In the genomic region with DNA sequence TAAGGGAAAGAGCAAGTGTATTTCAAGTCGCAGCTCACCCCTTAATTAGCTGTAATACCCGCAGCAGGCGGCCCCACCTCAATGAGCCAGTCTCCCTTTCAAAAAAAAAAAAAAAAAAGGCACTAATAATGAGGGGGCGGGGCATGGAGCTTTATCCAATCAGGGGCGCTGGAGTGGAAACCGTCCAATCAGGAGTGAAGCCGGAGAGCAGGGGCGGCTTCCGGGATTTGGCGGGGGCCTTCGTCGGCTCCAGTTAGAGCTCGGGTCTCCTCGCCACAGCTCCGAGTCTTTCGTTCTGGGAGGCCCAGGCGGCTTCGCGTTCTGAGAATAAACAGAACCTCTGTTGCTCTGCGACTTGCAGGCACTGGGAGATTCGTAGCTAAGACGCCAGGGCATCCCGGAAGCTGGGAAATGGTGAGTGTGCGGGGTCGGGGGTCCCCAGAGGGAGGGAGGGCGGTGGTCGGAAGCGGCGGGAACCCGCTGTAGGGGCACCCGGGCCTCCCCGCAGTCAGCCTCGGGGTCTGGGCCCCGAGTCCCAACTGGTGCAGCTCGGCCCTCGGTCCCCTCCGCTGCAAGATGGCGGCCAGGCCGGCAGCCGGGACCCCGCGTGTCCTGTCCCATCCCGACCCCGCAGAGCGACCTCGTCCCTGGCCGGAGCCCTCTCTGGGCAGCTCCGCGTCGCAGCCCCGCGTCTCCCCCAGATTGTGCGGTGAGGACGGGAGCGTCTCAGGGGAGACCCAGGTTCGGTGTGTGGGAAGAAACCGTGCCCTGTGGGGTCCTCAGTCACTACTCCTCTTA, we compare ENCODE assay signal across 8 cellular contexts. TPM values are rescaled to one million over a fixed set of nuclear protein-coding genes. Genes with fewer than 3 reads are reported as not detected.
DNase-seq lines count a peak whose midpoint lies in the region; ATAC-seq and TF ChIP-seq lines count a peak whose summit lies in the region.

A gene (plus strand): TSS at position 252 of the 798 bp plus-strand sequence. CDS start 160 bp downstream, at position 412.

- H3K27ac Mint-ChIP-seq in GM23338 (peak within 1 kb of the TSS; percentile 97), neural progenitor cell (peak within 1 kb of the TSS; percentile 87)

- H3K9me3 Mint-ChIP-seq in GM23338 (no peaks in the 10 kb centered on the region; the same call in 2 of the 3 replicates), neural progenitor cell (peaks cover 28% of the 10 kb centered on the region)

- peak within 1 kb of the TSS; percentile 95 for H3K4me3 Mint-ChIP-seq in GM23338
- peak within 1 kb of the TSS; percentile 95 for H3K4me3 Mint-ChIP-seq in neural progenitor cell

- H3K4me2 ChIP-seq in DOHH2 (ENCODE audit: low read length), result peak within 1 kb of the TSS; percentile 67
- H3K4me2 ChIP-seq in GM23338, result peak within 1 kb of the TSS; percentile 90
- peak within 1 kb of the TSS; percentile 76 for H3K4me2 ChIP-seq in neural progenitor cell

- H3K36me3 Mint-ChIP-seq in GM23338 (ENCODE audit: low read depth), result peaks cover 12% of the 10 kb centered on the region
- peaks cover 30% of the 10 kb centered on the region for H3K36me3 Mint-ChIP-seq in neural progenitor cell

- H4K20me1 ChIP-seq in DOHH2 (ENCODE audit: control insufficient read depth, insufficient read depth, low read depth, low read length) (0 out of 2 replicates have a peak, but pooled peaks cover 6% of the 10 kb centered on the region), GM23338 (replicated peaks; ENCODE audit: insufficient read depth) (peaks cover 22% of the 10 kb centered on the region), neural progenitor cell (ENCODE audit: low read depth) (peaks cover 22% of the 10 kb centered on the region)

- H3K4me1 ChIP-seq in DOHH2 (ENCODE audit: control insufficient read depth, low read length), result peaks cover 52% of the 10 kb centered on the region
- H3K4me1 ChIP-seq in GM23338 (ENCODE audit: insufficient read depth), result peaks cover 16% of the 10 kb centered on the region
- peaks cover 22% of the 10 kb centered on the region for H3K4me1 ChIP-seq in neural progenitor cell

- H3K4me1 Mint-ChIP-seq in GM23338, result peaks cover 14% of the 10 kb centered on the region; the same call in 2 of the 3 replicates
- H3K4me1 Mint-ChIP-seq in neural progenitor cell, result peaks cover 10% of the 10 kb centered on the region

- H3F3A ChIP-seq in DOHH2 (ENCODE audit: control insufficient read depth, insufficient read depth) (peaks cover 14% of the 10 kb centered on the region), GM23338 (replicated peaks; ENCODE audit: low read depth) (no peaks in the 10 kb centered on the region), neural progenitor cell (ENCODE audit: low read depth) (peaks cover 5% of the 10 kb centered on the region)

- H3K4me3 ChIP-seq in DOHH2 (ENCODE audit: low read length) (peak within 1 kb of the TSS; percentile 88), GM23338 (peak within 1 kb of the TSS; percentile 98), fibroblast of villous mesenchyme (ENCODE audit: low read depth, low read length) (peak within 1 kb of the TSS; percentile 97), neural progenitor cell (peak within 1 kb of the TSS; percentile 79)

- H3K36me3 ChIP-seq in DOHH2 (ENCODE audit: control insufficient read depth, low read length) (peaks cover 48% of the 10 kb centered on the region), GM23338 (ENCODE audit: insufficient read depth) (no peaks in the 10 kb centered on the region), neural progenitor cell (no peaks in the 10 kb centered on the region)

- H3K9me3 ChIP-seq in DOHH2 (ENCODE audit: control insufficient read depth, insufficient read depth, low read length), result peaks cover 25% of the 10 kb centered on the region; the same call in 1 of the 2 replicates
- no peaks in the 10 kb centered on the region for H3K9me3 ChIP-seq in neural progenitor cell (ENCODE audit: low read depth)

- peak within 1 kb of the TSS; percentile 93 for H3K9ac ChIP-seq in neural progenitor cell

- peak within 1 kb of the TSS; percentile 99 for H2AFZ ChIP-seq in GM23338
- H2AFZ ChIP-seq in neural progenitor cell (replicated peaks), result peak within 1 kb of the TSS; percentile 91

- H3K79me2 ChIP-seq in DOHH2 (ENCODE audit: control insufficient read depth, low read length) (peaks cover 54% of the 10 kb centered on the region), GM23338 (replicated peaks; ENCODE audit: insufficient read depth) (peaks cover 48% of the 10 kb centered on the region), neural progenitor cell (ENCODE audit: low read depth) (peaks cover 47% of the 10 kb centered on the region)

- peaks cover 5% of the 10 kb centered on the region for H3K27me3 Mint-ChIP-seq in GM23338 (ENCODE audit: insufficient read depth, low read depth, poor library complexity)
- peaks cover 11% of the 10 kb centered on the region for H3K27me3 Mint-ChIP-seq in neural progenitor cell (ENCODE audit: insufficient read depth, low read depth)

- DNase-seq in GM23338 (ENCODE audit: low spot score) (peak; percentile 97), LoVo (ENCODE audit: low spot score) (peak; percentile 89), SHP77 (lab: John Stamatoyannopoulos, UW) (peak; percentile 94 to 95), activated gamma-delta T cell (lab: John Stamatoyannopoulos, UW) (peak; percentile 53), fibroblast of villous mesenchyme (ENCODE audit: low read depth) (peak; percentile 94), neural progenitor cell (ENCODE audit: low spot score) (peak; percentile 97), stromal cell of bone marrow (ENCODE audit: low read depth) (peak; percentile 89)

- no peaks in the 10 kb centered on the region for H3K9me2 ChIP-seq in DOHH2 (replicated peaks; ENCODE audit: control insufficient read depth, low read length)
- H3K9me2 ChIP-seq in GM23338 (ENCODE audit: insufficient read depth), result no peaks in the 10 kb centered on the region

- H3K27ac ChIP-seq in DOHH2 (ENCODE audit: low read depth, low read length), result peak within 1 kb of the TSS; percentile 75
- H3K27ac ChIP-seq in GM23338 (ENCODE audit: low read depth), result peak within 1 kb of the TSS; percentile 94
- peak within 1 kb of the TSS; percentile 95 for H3K27ac ChIP-seq in neural progenitor cell

- peak; percentile 96 for ATAC-seq in GM23338

- TF ChIP-seq CTCF in DOHH2 (IDR thresholded peaks at IDR 0.05; ENCODE audit: low read depth, low read length, poor library complexity, severe bottlenecking) (no peak), GM23338 (conservative IDR thresholded peaks at IDR 0.05; ENCODE audit: low read depth in 2 of 2) (no peak), fibroblast of villous mesenchyme (IDR thresholded peaks at IDR 0.05; ENCODE audit: insufficient read depth, low read depth, low read length) (no peak), neural progenitor cell (IDR thresholded peaks at IDR 0.05) (no peak)

- H3K27me3 ChIP-seq in DOHH2 (ENCODE audit: control insufficient read depth, low read length) (no peaks in the 10 kb centered on the region), GM23338 (ENCODE audit: insufficient read depth) (no peaks in the 10 kb centered on the region), neural progenitor cell (peaks cover 8% of the 10 kb centered on the region)

TF ChIP-seq in GM23338, 12 proteins besides CTCF, POLR2A, EP300 and RAD21:
- no peak for TF ChIP-seq CREB1 (CRISPR knock-in tag; IDR thresholded peaks at IDR 0.05; ENCODE audit: low read depth)
- TF ChIP-seq POLR2AphosphoS5 (IDR thresholded peaks at IDR 0.05; ENCODE audit: low read depth), result peak; percentile 67
TF ChIP-seq in GM23338: peak in this region for 1.

RNA-seq across cellular contexts. Expression of the gene that starts here (rescaled TPM):
- total RNA-seq in GM23338 (2014; rRNA removed; shearing (Covaris generic)), result 31.7 and 36.5 TPM in 2 replicates
- polyA plus RNA-seq in GM23338 (2016; fragmentation: Nextera tagmentation; extraction: Ambion mirVana), result 10.2 and 13.8 TPM in 2 replicates
- total RNA-seq in fibroblast of villous mesenchyme (11.0 and 15.1 TPM in 2 replicates), neural progenitor cell (ENCODE audit: low replicate concordance) (12.9 and 22.0 TPM in 2 replicates)

Comparison
In these comparisons a context has a peak if more than half of its experiments do, and no peak if none do; other contexts are left out.
1. Peak in every context shown above with its lines: DNase-seq, ATAC-seq, H3K4me3 ChIP-seq and H3K27ac ChIP-seq.